8 cellular contexts compared by ENCODE assay signal in the genomic region with DNA sequence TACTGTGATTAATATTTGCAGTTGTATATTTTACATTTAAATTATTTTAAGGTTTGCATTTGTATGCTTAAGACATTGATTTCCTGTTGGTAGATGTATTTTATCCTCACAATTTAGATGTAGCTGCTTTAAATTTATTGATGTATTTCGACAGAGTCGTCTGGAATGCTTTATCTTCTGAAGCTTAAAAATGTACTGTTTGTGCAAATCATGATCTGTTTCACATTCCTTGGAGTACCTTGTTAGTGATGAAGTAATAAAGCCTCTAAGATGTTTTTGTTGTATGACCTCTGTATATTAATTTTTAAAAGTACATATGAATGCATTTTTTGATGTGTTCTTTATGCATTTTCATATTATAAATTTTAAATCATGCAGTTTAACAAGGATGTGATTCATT. TPM values are rescaled to one million over a fixed set of nuclear protein-coding genes. Genes with fewer than 3 reads are reported as not detected.
DNase-seq lines count a peak whose midpoint lies in the region; ATAC-seq and TF ChIP-seq lines count a peak whose summit lies in the region.

No MANE protein-coding gene starts in this region.

- TF ChIP-seq CTCF in GM12865 (IDR thresholded peaks at IDR 0.05; ENCODE audit: insufficient read depth, low read depth, low read length, missing control alignments): no peak
- TF ChIP-seq CTCF in fibroblast of lung (conservative IDR thresholded peaks at IDR 0.05 in 1 of 2, IDR thresholded peaks at IDR 0.05 in 1 of 2; ENCODE audit: low read depth in 1 of 2, low read length in 2 of 2): no peak
- TF ChIP-seq CTCF in retinal pigment epithelial cell (conservative IDR thresholded peaks at IDR 0.05; ENCODE audit: low read depth, low read length): no peak

- H3K4me2 ChIP-seq in fibroblast of lung (ENCODE audit: extremely low read depth, insufficient read depth, low read length): peak overlapping the region; percentile 90

- DNase-seq in GM12865 (ENCODE audit: low read depth) (no peak), SJSA1 (ENCODE audit: low read depth in 1 of 2, low spot score in 2 of 2) (no peak), fibroblast of lung (ENCODE audit: low read depth in 2 of 2) (peak in 1 of 2 donors; percentile 31), retinal pigment epithelial cell (ENCODE audit: low read depth) (no peak), hypothalamus (lab: John Stamatoyannopoulos, UW) (no peak), NCI-H1436 (lab: John Stamatoyannopoulos, UW) (no peak)

- peaks cover 37% of the 10 kb centered on the region for H3K4me1 ChIP-seq in SJSA1 (replicated peaks)
- peaks cover 10% of the 10 kb centered on the region for H3K4me1 ChIP-seq in fibroblast of lung (ENCODE audit: control insufficient read depth, extremely low read depth, insufficient read depth, low read length)

- ATAC-seq in GM18867 (IDR thresholded peaks at IDR 0.05; ENCODE audit: unreplicated experiment) (no peak), HG02885 (IDR thresholded peaks at IDR 0.05; ENCODE audit: poor library complexity, unreplicated experiment) (no peak)

- H4K20me1 ChIP-seq in fibroblast of lung (ENCODE audit: control insufficient read depth, extremely low read depth, insufficient read depth, low read length): no peaks in the 10 kb centered on the region

- H3K27ac ChIP-seq in SJSA1: peak overlapping the region; percentile 99
- H3K27ac ChIP-seq in fibroblast of lung (ENCODE audit: insufficient read depth, low read length): peak overlapping the region; percentile 99

- H3K36me3 ChIP-seq in SJSA1: peaks cover 73% of the 10 kb centered on the region
- H3K36me3 ChIP-seq in fibroblast of lung (ENCODE audit: control insufficient read depth, insufficient read depth, low read length): peaks cover 1% of the 10 kb centered on the region

- H3K4me3 ChIP-seq in GM12865 (ENCODE audit: low read depth, low read length): peak overlapping the region; percentile 86
- peak overlapping the region; percentile 54 for H3K4me3 ChIP-seq in SJSA1
- peak overlapping the region; percentile 67 to 97 (median 77) for H3K4me3 ChIP-seq in fibroblast of lung (replicated peaks in 1 of 4; ENCODE audit: control extremely low read depth in 1 of 4, insufficient read depth in 1 of 4, low read depth in 3 of 4, low read length in 4 of 4)
- H3K4me3 ChIP-seq in retinal pigment epithelial cell (ENCODE audit: low read length): peak overlapping the region; percentile 64

- H3K27me3 ChIP-seq in SJSA1 (replicated peaks) (no peaks in the 10 kb centered on the region), fibroblast of lung (ENCODE audit: control insufficient read depth, insufficient read depth, low read length) (no peaks in the 10 kb centered on the region)

- no peaks in the 10 kb centered on the region for H3K9me3 ChIP-seq in SJSA1 (replicated peaks)
- H3K9me3 ChIP-seq in fibroblast of lung (ENCODE audit: control insufficient read depth, insufficient read depth, low read depth, low read length): no peaks in the 10 kb centered on the region

- H3K9ac ChIP-seq in fibroblast of lung (ENCODE audit: insufficient read depth, low read length): peak overlapping the region; percentile 89

- H3K79me2 ChIP-seq in fibroblast of lung (ENCODE audit: control insufficient read depth, insufficient read depth, low read length): peaks cover 95% of the 10 kb centered on the region

- no peak overlapping the region for H2AFZ ChIP-seq in fibroblast of lung (ENCODE audit: low read length)

RNA-seq across cellular contexts. Expression of gene CHD2, which starts 1.9 kb away (rescaled TPM):
- total RNA-seq in SJSA1 (2014; rRNA removed; shearing (Covaris generic)): 37.6 and 43.7 TPM in 2 replicates
- total RNA-seq in fibroblast of lung: 77.8 and 92.5 TPM in 2 replicates
- polyA plus RNA-seq in fibroblast of lung: 36.5 and 41.3 TPM in 2 replicates
- 29.4 and 35.1 TPM in 2 replicates for polyA plus RNA-seq in fibroblast of lung (2012)
- polyA minus RNA-seq in fibroblast of lung (ENCODE audit: low replicate concordance): 33.6 and 46.0 TPM in 2 replicates
